ENCODE assay signal across 8 cellular contexts in the genomic region with DNA sequence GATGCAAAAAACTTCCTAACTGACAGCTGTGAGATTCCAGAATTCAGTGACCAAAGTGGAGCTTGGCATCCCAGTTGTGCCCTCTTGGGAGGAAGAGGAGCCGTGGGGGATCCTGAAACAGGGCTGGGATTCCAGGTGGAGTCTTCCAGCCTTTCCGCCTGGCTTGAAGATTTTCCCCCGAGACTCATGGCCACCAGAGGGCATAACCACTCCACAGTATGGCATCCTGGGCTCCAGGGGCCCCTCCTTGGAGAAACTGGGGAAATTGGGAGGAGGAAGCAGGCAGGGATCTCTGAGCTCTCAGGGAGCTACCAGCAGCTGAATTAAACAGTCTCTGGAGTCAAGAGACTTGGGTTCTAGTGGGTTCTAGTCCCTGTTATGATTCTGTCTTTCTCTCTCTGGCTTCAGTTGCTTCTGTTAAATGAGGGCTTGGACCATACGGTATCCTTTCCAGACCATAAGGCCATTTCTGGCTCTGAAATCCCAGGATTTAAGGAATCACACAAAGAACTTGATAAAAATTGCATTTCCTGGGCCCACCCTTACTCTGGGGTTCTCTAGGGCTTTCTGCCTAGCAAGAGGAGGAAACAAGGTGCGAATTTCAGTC. TPM values are rescaled to one million over a fixed set of nuclear protein-coding genes. Genes with fewer than 3 reads are reported as not detected.
DNase-seq lines count a peak whose midpoint lies in the region; ATAC-seq and TF ChIP-seq lines count a peak whose summit lies in the region.

No MANE protein-coding gene starts in this region.

- H3K9me3 ChIP-seq in SJCRH30 (replicated peaks) (no peaks in the 10 kb centered on the region), prostate gland (no peaks in the 10 kb centered on the region)

- H3K27ac ChIP-seq in SJCRH30 (no peak overlapping the region), prostate gland (no peak overlapping the region)

- no peak for ATAC-seq in HG03280 (IDR thresholded peaks at IDR 0.05; ENCODE audit: unreplicated experiment)

- intact Hi-C loops in prostate gland (cut with DNase I) = loop anchor here (2.0 kb wide), 1 partner anchor 17 kb away; no protein-coding TSS in a partner anchor

- peak; percentile 66 for DNase-seq in COLO829 (ENCODE audit: low spot score)
- DNase-seq in HT1080 (ENCODE audit: low read depth) = peak; percentile 41
- peak; percentile 71 to 82 for DNase-seq in SJCRH30
- DNase-seq in foreskin fibroblast = peak; percentile 52 to 82
- DNase-seq in prostate gland (ENCODE audit: low spot score) = peak; percentile 61
- no peak for DNase-seq in DMS79 (lab: John Stamatoyannopoulos, UW)
- DNase-seq in activated CD4-positive, alpha-beta T cell treated with anti-CD3 and anti-CD28 coated beads for 1 hour = no peak

- TF ChIP-seq CTCF in foreskin fibroblast (IDR thresholded peaks at IDR 0.05; ENCODE audit: low read depth, low read length) = peak; percentile 81
- peak; percentile 43 to 93 (median 76) for TF ChIP-seq CTCF in prostate gland (IDR thresholded peaks at IDR 0.05)

- H3K27me3 ChIP-seq in SJCRH30 (no peaks in the 10 kb centered on the region), prostate gland (replicated peaks; ENCODE audit: insufficient read depth) (no peaks in the 10 kb centered on the region)

- H3K4me3 ChIP-seq in SJCRH30 (no peak overlapping the region), foreskin fibroblast (ENCODE audit: low read depth in 1 of 2, low read length in 2 of 2) (no peak overlapping the region), prostate gland (no peak overlapping the region)

- WGBS in prostate gland = 50% methylated on average over 5 of the region's 5 CpGs

- no peaks in the 10 kb centered on the region for H3K36me3 ChIP-seq in SJCRH30
- no peaks in the 10 kb centered on the region for H3K36me3 ChIP-seq in prostate gland

- no peak for TF ChIP-seq POLR2A in prostate gland (IDR thresholded peaks at IDR 0.05)

- peaks cover 21% of the 10 kb centered on the region for H3K4me1 ChIP-seq in SJCRH30
- peaks cover under 1% of the 10 kb centered on the region for H3K4me1 ChIP-seq in prostate gland (replicated peaks)

RNA-seq across cellular contexts. Expression of gene TAMALIN, which starts 2.6 kb away (rescaled TPM):
- 0.39 and 1.5 TPM in 2 replicates for total RNA-seq in HT1080 (2014; rRNA removed; shearing (Covaris generic))
- 0.13 and 0.50 TPM in 2 replicates for polyA plus RNA-seq in HT1080 (2015; cell fraction: cytosol; rRNA removed)
- 1.4 and 3.0 TPM in 2 replicates for polyA plus RNA-seq in HT1080 (2015; cell fraction: nucleus; rRNA removed)
- 3.3 and 4.5 TPM in 2 replicates for total RNA-seq in SJCRH30 (2014; rRNA removed; shearing (Covaris generic))
- 10 to 100 TPM; 16.5 to 38.6 TPM for total RNA-seq in prostate gland

RNA-seq across cellular contexts. Expression of gene NR4A1, which starts 47.1 kb away (rescaled TPM):
- 0.88 and 1.2 TPM in 2 replicates for total RNA-seq in HT1080 (2014; rRNA removed; shearing (Covaris generic))
- polyA plus RNA-seq in HT1080 (2015; cell fraction: cytosol; rRNA removed) = 2.6 and 3.8 TPM in 2 replicates
- polyA plus RNA-seq in HT1080 (2015; cell fraction: nucleus; rRNA removed) = 4.5 and 4.8 TPM in 2 replicates
- total RNA-seq in SJCRH30 (2014; rRNA removed; shearing (Covaris generic)) = 9.2 and 10.0 TPM in 2 replicates
- total RNA-seq in prostate gland = 100 to 1,000 TPM in 1 of 2 donors, 10 to 100 TPM in 1; 85.1 to 125 TPM

RNA-seq across cellular contexts. Expression of gene ACVR1B, which starts 52.6 kb away (rescaled TPM):
- total RNA-seq in HT1080 (2014; rRNA removed; shearing (Covaris generic)) = 7.1 and 7.7 TPM in 2 replicates
- polyA plus RNA-seq in HT1080 (2015; cell fraction: cytosol; rRNA removed) = 10.0 and 12.1 TPM in 2 replicates
- 10.8 and 11.1 TPM in 2 replicates for polyA plus RNA-seq in HT1080 (2015; cell fraction: nucleus; rRNA removed)
- total RNA-seq in SJCRH30 (2014; rRNA removed; shearing (Covaris generic)) = 19.8 and 22.4 TPM in 2 replicates
- total RNA-seq in prostate gland = 10 to 100 TPM; 39.6 to 43.3 TPM

Comparison
In these comparisons a context has a peak if more than half of its experiments do, and no peak if none do; other contexts are left out.
1. DNase-seq: peak in COLO829 (single experiment), HT1080 (single experiment), SJCRH30 (2 of 2), foreskin fibroblast (2 of 2) and prostate gland (single experiment); none in DMS79 (single experiment) and activated CD4-positive, alpha-beta T cell treated with anti-CD3 and anti-CD28 coated beads for 1 hour (single experiment).